8 cellular contexts compared by ENCODE assay signal in the genomic region with DNA sequence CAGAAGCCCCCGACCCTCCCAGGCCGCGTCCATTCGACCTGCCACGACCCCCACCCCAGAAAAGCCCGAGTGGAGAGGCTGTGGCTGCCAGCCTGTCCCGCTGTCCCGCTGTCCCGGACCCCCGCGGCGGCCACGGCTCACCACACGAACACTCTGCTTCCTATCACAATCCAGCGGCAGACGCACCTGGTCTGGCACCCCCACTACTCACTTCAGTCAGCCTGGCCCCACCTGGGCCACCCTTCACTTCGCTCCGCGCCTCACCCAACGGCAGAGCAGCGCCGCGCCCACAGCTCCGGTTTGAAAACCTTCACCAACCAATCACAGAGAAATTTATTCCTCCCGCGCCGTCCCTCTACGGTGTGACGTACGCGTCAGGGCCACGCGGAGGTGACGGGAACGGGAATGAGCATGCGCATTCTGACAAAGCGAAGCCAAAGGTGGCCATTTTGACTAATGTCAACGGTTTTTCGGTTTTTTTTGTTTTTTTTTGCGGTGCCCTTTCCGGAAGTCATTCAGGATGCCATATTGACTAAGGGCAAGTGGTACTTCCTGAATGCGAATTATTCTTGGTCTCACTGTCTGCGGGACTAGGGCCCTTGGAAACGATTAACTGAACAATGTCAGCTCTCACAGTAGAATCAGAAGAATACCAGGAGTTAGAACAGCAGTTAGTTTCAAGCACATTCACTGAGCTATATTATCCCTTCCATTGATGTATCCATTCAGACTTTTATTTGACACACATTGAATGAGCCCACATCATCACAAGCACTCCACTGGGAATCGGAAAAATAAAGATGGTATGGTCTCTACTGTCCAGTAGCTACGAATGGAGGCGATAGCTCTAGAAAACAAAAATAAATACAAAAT. TPM values are rescaled to one million over a fixed set of nuclear protein-coding genes. Genes with fewer than 3 reads are reported as not detected.
DNase-seq lines count a peak whose midpoint lies in the region; ATAC-seq, FAIRE-seq and TF ChIP-seq lines count a peak whose summit lies in the region.

Gene RACGAP1 (minus strand): TSS at position 308 of the 873 bp plus-strand sequence. CDS start 8,779 bp downstream, outside the sequence.

- H3K27me3 ChIP-seq in keratinocyte (ENCODE audit: control insufficient read depth, extremely low read depth, insufficient read depth, low read length), result no peaks in the 10 kb centered on the region

- peak; percentile 90 for FAIRE-seq in keratinocyte (lab: Jason Lieb, UNC)

- H3K4me1 ChIP-seq in keratinocyte (ENCODE audit: control insufficient read depth, extremely low read depth, insufficient read depth, low read length), result peaks cover 8% of the 10 kb centered on the region

- peak within 1 kb of the TSS; percentile 81 for H3K9ac ChIP-seq in keratinocyte (ENCODE audit: control insufficient read depth, extremely low read depth, insufficient read depth, low read length)

- H4K20me1 ChIP-seq in keratinocyte (ENCODE audit: control insufficient read depth, extremely low read depth, insufficient read depth, low read length), result no peaks in the 10 kb centered on the region

- peaks cover 0 to 7% of the 10 kb centered on the region in 2 experiments for H3K36me3 ChIP-seq in keratinocyte (ENCODE audit: control insufficient read depth in 2 of 2, extremely low read depth in 1 of 2, insufficient read depth in 2 of 2, low read length in 2 of 2)

- H3K9me3 ChIP-seq in keratinocyte (ENCODE audit: control insufficient read depth, low read depth, low read length), result no peaks in the 10 kb centered on the region

- dilution Hi-C loops in keratinocyte (cut with MboI; ENCODE audit: extremely low pct_ligation_motif_present, low sequenced_read_pairs), result no loop called here

- peaks cover 49% of the 10 kb centered on the region for H3K79me2 ChIP-seq in keratinocyte (ENCODE audit: control insufficient read depth, insufficient read depth, low read length)

- H3K9me1 ChIP-seq in keratinocyte (ENCODE audit: control insufficient read depth, extremely low read depth, insufficient read depth, low read length), result no peaks in the 10 kb centered on the region

- peak within 1 kb of the TSS; percentile 96 for H3K4me2 ChIP-seq in keratinocyte (ENCODE audit: control insufficient read depth, extremely low read depth, insufficient read depth, low read depth, low read length)

- DNase-seq in AG10803 (ENCODE audit: low read depth) (peak; percentile 96), NCI-H460 (ENCODE audit: extremely low read depth, low read depth) (peak; percentile 99), cerebellum (ENCODE audit: low spot score) (peak; percentile 98), keratinocyte (ENCODE audit: low read depth, low spot score) (peak; percentile 84)
- peak; percentile 89 for DNase-seq in activated CD4-positive, CD25-positive, alpha-beta regulatory T cell treated with anti-CD3 and anti-CD28 coated beads, Interleukin-2, amount 50 U/mL, for 72 hours
- peak; percentile 79 to 88 for DNase-seq in stimulated activated CD4-positive, alpha-beta T cell treated with anti-CD3 and anti-CD28 coated beads, Interleukin-15, amount 100 ng/mL, for 1 hour (ENCODE audit: low read depth in 1 of 2, low spot score in 1 of 2)

- H2AFZ ChIP-seq in keratinocyte (ENCODE audit: control insufficient read depth, low read length), result peak within 1 kb of the TSS; percentile 100

- H3K27ac ChIP-seq in keratinocyte (ENCODE audit: control insufficient read depth, insufficient read depth, low read length), result peak within 1 kb of the TSS; percentile 75

- ATAC-seq in GM19043 (IDR thresholded peaks at IDR 0.05; ENCODE audit: low read depth, unreplicated experiment) (peak; percentile 90), HG03378 (IDR thresholded peaks at IDR 0.05; ENCODE audit: unreplicated experiment) (peak; percentile 96)

- peak within 1 kb of the TSS; percentile 89 for H3K4me3 ChIP-seq in AG10803 (ENCODE audit: low read length)
- H3K4me3 ChIP-seq in keratinocyte (ENCODE audit: control insufficient read depth in 2 of 3, extremely low read depth in 1 of 3, insufficient read depth in 2 of 3, low read depth in 1 of 3, low read length in 3 of 3), result peak within 1 kb of the TSS; percentile 69 to 93 (median 87)

- TF ChIP-seq CTCF in AG10803 (conservative IDR thresholded peaks at IDR 0.05; ENCODE audit: low read length), result no peak
- no peak for TF ChIP-seq CTCF in keratinocyte (optimal IDR thresholded peaks at IDR 0.05 in 1 of 3, IDR thresholded peaks at IDR 0.05 in 1 of 3, conservative IDR thresholded peaks at IDR 0.05 in 1 of 3; ENCODE audit: extremely low read depth in 1 of 3, insufficient read depth in 2 of 3, low read length in 3 of 3)

RNA-seq across cellular contexts. Expression of gene RACGAP1, which starts in this region (rescaled TPM):
- 77.2 and 90.6 TPM in 2 replicates for total RNA-seq in NCI-H460 (2014; rRNA removed; shearing (Covaris generic))
- 102 and 120 TPM in 2 replicates for polyA plus RNA-seq in NCI-H460 (2014; cell fraction: nucleus; rRNA removed)
- total RNA-seq in cerebellum, result 38.3 TPM
- 27.7 to 57.1 TPM (median 45.2 TPM) in 3 replicates for polyA plus RNA-seq in keratinocyte
- 23.0 TPM for polyA plus RNA-seq in keratinocyte (2011; ENCODE audit: low read depth)
- 28.6 and 33.2 TPM in 2 replicates for polyA plus RNA-seq in keratinocyte (2011; cell fraction: cytosol; rRNA removed)
- polyA plus RNA-seq in keratinocyte (2011; cell fraction: nucleus; rRNA removed), result 36.0 and 38.0 TPM in 2 replicates
- polyA plus RNA-seq in keratinocyte (2012; ENCODE audit: low replicate concordance), result 11.4 and 46.5 TPM in 2 replicates
- 32.5 to 86.8 TPM (median 60.9 TPM) in 3 replicates for polyA minus RNA-seq in keratinocyte
- polyA minus RNA-seq in keratinocyte (2011; cell fraction: cytosol; rRNA and poly(A)+ RNA removed), result 34.7 TPM
- 19.9 and 36.4 TPM in 2 replicates for polyA minus RNA-seq in keratinocyte (2011; cell fraction: nucleus; rRNA and poly(A)+ RNA removed)

Comparison
In these comparisons a context has a peak if more than half of its experiments do, and no peak if none do; other contexts are left out.
1. Peak in every context shown above with its lines: DNase-seq, ATAC-seq, H3K4me3 ChIP-seq and H3K27ac ChIP-seq.